1 cellular context compared by ENCODE assay signal in the genomic region with DNA sequence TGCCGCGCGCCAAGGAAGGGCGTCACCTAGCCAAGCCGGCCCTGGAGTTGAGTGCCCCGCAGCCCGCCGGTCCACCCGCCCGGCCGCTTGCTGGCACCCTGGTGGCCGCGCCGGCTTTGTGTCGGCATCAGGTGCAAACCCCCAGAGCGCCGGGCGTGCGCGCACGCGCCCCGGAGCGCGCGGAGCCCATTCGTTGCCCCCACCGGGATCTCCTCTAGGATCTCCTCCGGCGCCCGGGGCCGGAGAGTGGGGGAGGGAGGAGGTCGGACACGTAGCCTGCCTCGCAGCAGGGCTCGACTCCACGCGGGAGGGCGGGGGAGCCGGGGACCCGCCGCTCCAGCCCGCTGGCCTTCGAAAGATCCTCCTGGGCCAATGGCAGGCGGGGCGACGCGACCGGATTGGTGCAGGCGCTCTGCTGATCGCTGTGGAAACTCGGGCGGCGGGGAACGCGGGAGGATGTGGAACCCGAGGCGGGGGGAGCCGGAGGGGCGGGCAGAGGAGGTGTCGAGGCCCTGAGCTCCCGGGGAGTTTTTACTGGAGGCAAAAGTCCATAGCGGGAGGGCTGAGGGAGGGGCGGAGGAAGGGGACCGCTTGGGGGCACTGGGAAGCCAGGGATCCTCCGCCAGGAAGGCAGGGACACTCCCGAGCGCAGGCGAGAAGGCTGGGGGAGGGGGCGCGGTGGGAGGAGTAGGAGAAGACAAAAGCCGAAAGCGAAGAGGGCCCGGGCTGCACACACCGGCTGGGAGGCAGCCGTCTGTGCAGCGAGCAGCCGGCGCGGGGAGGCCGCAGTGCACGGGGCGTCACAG.
TF ChIP-seq lines count a peak whose summit lies in the region.

Gene FADS2, plus strand, starts transcription at position 728 of the 806 bp plus-strand sequence. CDS start 91 bp downstream, outside the sequence.

TF ChIP-seq in HEK293, 187 proteins besides CTCF, POLR2A, EP300 and RAD21 (continued from another document and continues in another):
- TF ChIP-seq ZNF280D (tag by site-specific recombination; IDR thresholded peaks at IDR 0.05) (no peak), ZNF843 (tag by site-specific recombination; IDR thresholded peaks at IDR 0.05) (no peak; the same call in 1 of the 2 replicates), ZNF341 (tag by site-specific recombination; IDR thresholded peaks at IDR 0.05; ENCODE audit: low read depth) (peak; percentile 89), ZNF561 (tag by site-specific recombination; IDR thresholded peaks at IDR 0.05; ENCODE audit: borderline replicate concordance) (no peak), ZNF121 (tag by site-specific recombination; IDR thresholded peaks at IDR 0.05) (no peak), ZNF747 (tag by site-specific recombination; IDR thresholded peaks at IDR 0.05) (no peak), ZNF670 (tag by site-specific recombination; IDR thresholded peaks at IDR 0.05; ENCODE audit: low read depth) (no peak), ZNF311 (tag by site-specific recombination; IDR thresholded peaks at IDR 0.05; ENCODE audit: borderline replicate concordance) (no peak), ZNF202 (tag by site-specific recombination; IDR thresholded peaks at IDR 0.05; ENCODE audit: borderline replicate concordance) (no peak), BCL11A (tag by site-specific recombination; IDR thresholded peaks at IDR 0.05; ENCODE audit: low read depth) (no peak), ZNF16 (tag by site-specific recombination; IDR thresholded peaks at IDR 0.05; ENCODE audit: low read depth) (no peak), ZEB2 (tag by site-specific recombination; IDR thresholded peaks at IDR 0.05) (peak; percentile 67; the same call in 1 of the 2 replicates), ZNF510 (tag by site-specific recombination; IDR thresholded peaks at IDR 0.05; ENCODE audit: insufficient replicate concordance) (no peak), ZFP69B (tag by site-specific recombination; IDR thresholded peaks at IDR 0.05) (no peak), ZNF324 (tag by site-specific recombination; IDR thresholded peaks at IDR 0.05) (0 out of 2 replicates have a peak, but pooled peaks have one; percentile 9), ZNF37A (tag by site-specific recombination; IDR thresholded peaks at IDR 0.05) (peak; percentile 94), ZXDB (tag by site-specific recombination; IDR thresholded peaks at IDR 0.05) (peak; percentile 54; the same call in 1 of the 2 replicates), ZNF658 (tag by site-specific recombination; IDR thresholded peaks at IDR 0.05) (no peak), KLF1 (tag by site-specific recombination; IDR thresholded peaks at IDR 0.05) (peak; percentile 38), ZNF777 (tag by site-specific recombination; IDR thresholded peaks at IDR 0.05; ENCODE audit: borderline replicate concordance) (0 out of 2 replicates have a peak, but pooled peaks have one; percentile 38), ZNF157 (tag by site-specific recombination; IDR thresholded peaks at IDR 0.05) (no peak), ZNF76 (tag by site-specific recombination; IDR thresholded peaks at IDR 0.05; ENCODE audit: borderline replicate concordance, low read depth) (0 out of 2 replicates have a peak, but pooled peaks have one; percentile 34), YY2 (tag by site-specific recombination; IDR thresholded peaks at IDR 0.05) (no peak), ZNF292 (tag by site-specific recombination; IDR thresholded peaks at IDR 0.05; ENCODE audit: borderline replicate concordance, low read depth) (no peak), ZNF596 (tag by site-specific recombination; IDR thresholded peaks at IDR 0.05) (0 out of 2 replicates have a peak, but pooled peaks have one; percentile 15), SCRT2 (tag by site-specific recombination; IDR thresholded peaks at IDR 0.05) (peak; percentile 43; the same call in 1 of the 2 replicates), ZBTB48 (tag by site-specific recombination; IDR thresholded peaks at IDR 0.05) (peak; percentile 96), ZSCAN23 (tag by site-specific recombination; IDR thresholded peaks at IDR 0.05) (no peak), ZNF792 (tag by site-specific recombination; IDR thresholded peaks at IDR 0.05) (no peak), KLF16 (tag by site-specific recombination; IDR thresholded peaks at IDR 0.05) (no peak), ZNF280C (tag by site-specific recombination; IDR thresholded peaks at IDR 0.05) (no peak), ZNF423 (tag by site-specific recombination; IDR thresholded peaks at IDR 0.05) (peak; percentile 88), PATZ1 (tag by site-specific recombination; IDR thresholded peaks at IDR 0.05) (peak; percentile 86), ZFP3 (tag by site-specific recombination; IDR thresholded peaks at IDR 0.05; ENCODE audit: low read depth) (no peak), ZNF184 (tag by site-specific recombination; IDR thresholded peaks at IDR 0.05) (no peak), ZNF354C (tag by site-specific recombination; IDR thresholded peaks at IDR 0.05; ENCODE audit: borderline replicate concordance, low read depth) (no peak), PRDM1 (tag by site-specific recombination; IDR thresholded peaks at IDR 0.05) (no peak), ZNF837 (tag by site-specific recombination; IDR thresholded peaks at IDR 0.05) (no peak), IKZF3 (tag by site-specific recombination; IDR thresholded peaks at IDR 0.05) (peak; percentile 92), ZNF24 (tag by site-specific recombination; IDR thresholded peaks at IDR 0.05) (0 out of 2 replicates have a peak, but pooled peaks have one; percentile 19)
- TF ChIP-seq, protein P1, sequence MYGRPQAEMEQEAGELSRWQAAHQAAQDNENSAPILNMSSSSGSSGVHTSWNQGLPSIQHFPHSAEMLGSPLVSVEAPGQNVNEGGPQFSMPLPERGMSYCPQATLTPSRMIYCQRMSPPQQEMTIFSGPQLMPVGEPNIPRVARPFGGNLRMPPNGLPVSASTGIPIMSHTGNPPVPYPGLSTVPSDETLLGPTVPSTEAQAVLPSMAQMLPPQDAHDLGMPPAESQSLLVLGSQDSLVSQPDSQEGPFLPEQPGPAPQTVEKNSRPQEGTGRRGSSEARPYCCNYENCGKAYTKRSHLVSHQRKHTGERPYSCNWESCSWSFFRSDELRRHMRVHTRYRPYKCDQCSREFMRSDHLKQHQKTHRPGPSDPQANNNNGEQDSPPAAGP (tag by site-specific recombination; IDR thresholded peaks at IDR 0.05) = no peak
- TF ChIP-seq, protein P2, sequence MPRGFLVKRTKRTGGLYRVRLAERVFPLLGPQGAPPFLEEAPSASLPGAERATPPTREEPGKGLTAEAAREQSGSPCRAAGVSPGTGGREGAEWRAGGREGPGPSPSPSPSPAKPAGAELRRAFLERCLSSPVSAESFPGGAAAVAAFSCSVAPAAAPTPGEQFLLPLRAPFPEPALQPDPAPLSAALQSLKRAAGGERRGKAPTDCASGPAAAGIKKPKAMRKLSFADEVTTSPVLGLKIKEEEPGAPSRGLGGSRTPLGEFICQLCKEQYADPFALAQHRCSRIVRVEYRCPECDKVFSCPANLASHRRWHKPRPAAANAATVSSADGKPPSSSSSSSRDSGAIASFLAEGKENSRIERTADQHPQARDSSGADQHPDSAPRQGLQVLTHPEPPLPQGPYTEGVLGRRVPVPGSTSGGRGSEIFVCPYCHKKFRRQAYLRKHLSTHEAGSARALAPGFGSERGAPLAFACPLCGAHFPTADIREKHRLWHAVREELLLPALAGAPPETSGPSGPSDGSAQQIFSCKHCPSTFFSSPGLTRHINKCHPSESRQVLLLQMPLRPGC (tag by site-specific recombination; IDR thresholded peaks at IDR 0.05) = no peak
- TF ChIP-seq, protein P3, sequence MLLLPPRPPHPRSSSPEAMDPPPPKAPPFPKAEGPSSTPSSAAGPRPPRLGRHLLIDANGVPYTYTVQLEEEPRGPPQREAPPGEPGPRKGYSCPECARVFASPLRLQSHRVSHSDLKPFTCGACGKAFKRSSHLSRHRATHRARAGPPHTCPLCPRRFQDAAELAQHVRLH (tag by site-specific recombination; IDR thresholded peaks at IDR 0.05) = no peak
- TF ChIP-seq, protein P4, sequence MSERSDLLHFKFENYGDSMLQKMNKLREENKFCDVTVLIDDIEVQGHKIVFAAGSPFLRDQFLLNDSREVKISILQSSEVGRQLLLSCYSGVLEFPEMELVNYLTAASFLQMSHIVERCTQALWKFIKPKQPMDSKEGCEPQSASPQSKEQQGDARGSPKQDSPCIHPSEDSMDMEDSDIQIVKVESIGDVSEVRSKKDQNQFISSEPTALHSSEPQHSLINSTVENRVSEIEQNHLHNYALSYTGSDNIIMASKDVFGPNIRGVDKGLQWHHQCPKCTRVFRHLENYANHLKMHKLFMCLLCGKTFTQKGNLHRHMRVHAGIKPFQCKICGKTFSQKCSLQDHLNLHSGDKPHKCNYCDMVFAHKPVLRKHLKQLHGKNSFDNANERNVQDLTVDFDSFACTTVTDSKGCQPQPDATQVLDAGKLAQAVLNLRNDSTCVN (tag by site-specific recombination; optimal IDR thresholded peaks at IDR 0.05) = peak; percentile 92
- TF ChIP-seq, protein P5, sequence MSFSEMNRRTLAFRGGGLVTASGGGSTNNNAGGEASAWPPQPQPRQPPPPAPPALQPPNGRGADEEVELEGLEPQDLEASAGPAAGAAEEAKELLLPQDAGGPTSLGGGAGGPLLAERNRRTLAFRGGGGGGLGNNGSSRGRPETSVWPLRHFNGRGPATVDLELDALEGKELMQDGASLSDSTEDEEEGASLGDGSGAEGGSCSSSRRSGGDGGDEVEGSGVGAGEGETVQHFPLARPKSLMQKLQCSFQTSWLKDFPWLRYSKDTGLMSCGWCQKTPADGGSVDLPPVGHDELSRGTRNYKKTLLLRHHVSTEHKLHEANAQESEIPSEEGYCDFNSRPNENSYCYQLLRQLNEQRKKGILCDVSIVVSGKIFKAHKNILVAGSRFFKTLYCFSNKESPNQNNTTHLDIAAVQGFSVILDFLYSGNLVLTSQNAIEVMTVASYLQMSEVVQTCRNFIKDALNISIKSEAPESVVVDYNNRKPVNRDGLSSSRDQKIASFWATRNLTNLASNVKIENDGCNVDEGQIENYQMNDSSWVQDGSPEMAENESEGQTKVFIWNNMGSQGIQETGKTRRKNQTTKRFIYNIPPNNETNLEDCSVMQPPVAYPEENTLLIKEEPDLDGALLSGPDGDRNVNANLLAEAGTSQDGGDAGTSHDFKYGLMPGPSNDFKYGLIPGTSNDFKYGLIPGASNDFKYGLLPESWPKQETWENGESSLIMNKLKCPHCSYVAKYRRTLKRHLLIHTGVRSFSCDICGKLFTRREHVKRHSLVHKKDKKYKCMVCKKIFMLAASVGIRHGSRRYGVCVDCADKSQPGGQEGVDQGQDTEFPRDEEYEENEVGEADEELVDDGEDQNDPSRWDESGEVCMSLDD (tag by site-specific recombination; IDR thresholded peaks at IDR 0.05) = no peak; the same call in 1 of the 2 replicates
- TF ChIP-seq, protein P6, sequence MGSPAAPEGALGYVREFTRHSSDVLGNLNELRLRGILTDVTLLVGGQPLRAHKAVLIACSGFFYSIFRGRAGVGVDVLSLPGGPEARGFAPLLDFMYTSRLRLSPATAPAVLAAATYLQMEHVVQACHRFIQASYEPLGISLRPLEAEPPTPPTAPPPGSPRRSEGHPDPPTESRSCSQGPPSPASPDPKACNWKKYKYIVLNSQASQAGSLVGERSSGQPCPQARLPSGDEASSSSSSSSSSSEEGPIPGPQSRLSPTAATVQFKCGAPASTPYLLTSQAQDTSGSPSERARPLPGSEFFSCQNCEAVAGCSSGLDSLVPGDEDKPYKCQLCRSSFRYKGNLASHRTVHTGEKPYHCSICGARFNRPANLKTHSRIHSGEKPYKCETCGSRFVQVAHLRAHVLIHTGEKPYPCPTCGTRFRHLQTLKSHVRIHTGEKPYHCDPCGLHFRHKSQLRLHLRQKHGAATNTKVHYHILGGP (tag by site-specific recombination; IDR thresholded peaks at IDR 0.05) = no peak
